In genomic region chr17:37092701-37093100, GRCh38 we compare ENCODE assay signal across 20 cellular contexts.
A peak's percentile ranks its signal among the peaks of the same experiment; 100 is the strongest.
DNase-seq lines count a peak whose midpoint lies in the region; ATAC-seq and TF ChIP-seq lines count a peak whose summit lies in the region.
"Had no signal": no experiment of that assay in that cellular context is flagged by ENCODE, and none has a peak within 500 bp of the region (broad histone marks: within the 10 kb centered on the region; RNA-seq: fewer than 3 reads in every experiment).

No MANE protein-coding gene starts in this region.

- peaks cover 17% of the 10 kb centered on the region for H3K36me3 ChIP-seq in CD4-positive, alpha-beta memory T cell (ENCODE audit: insufficient read depth, low read length)
- H3K36me3 ChIP-seq in Peyer's patch (peaks cover 0 to 26% (median 0%) of the 10 kb centered on the region in 3 donors), endodermal cell (ENCODE audit: control insufficient read depth, insufficient read depth, low read length) (peaks cover 48% of the 10 kb centered on the region), mucosa of rectum (ENCODE audit: control insufficient read depth in 2 of 2, insufficient read depth in 2 of 2, low read length in 2 of 2) (peaks cover 28 to 33% of the 10 kb centered on the region in 2 donors)

- H3K4me3 Mint-ChIP-seq in CD4-positive, alpha-beta memory T cell, result peak overlapping the region in 1 of 8 donors; percentile 12
- H3K4me3 Mint-ChIP-seq in endodermal cell, result no peak overlapping the region
- H3K4me3 Mint-ChIP-seq: CD14-positive monocyte had no signal

- no peaks in the 10 kb centered on the region for H3K9me3 Mint-ChIP-seq in CD4-positive, alpha-beta memory T cell
- H3K9me3 Mint-ChIP-seq in endodermal cell, result no peaks in the 10 kb centered on the region
- H3K9me3 Mint-ChIP-seq: CD14-positive monocyte had no signal

- TF ChIP-seq POLR2A in Peyer's patch (IDR thresholded peaks at IDR 0.05), result no peak

- intact Hi-C loops in CD4-positive, alpha-beta memory T cell (cut with micrococcal nuclease), result no loop called here
- intact Hi-C loops in left ventricle myocardium superior (cut with micrococcal nuclease), result no loop called here

- no peak overlapping the region for H3K9ac ChIP-seq in endodermal cell (ENCODE audit: extremely low read depth, low read length, poor library complexity, severe bottlenecking)
- no peak overlapping the region for H3K9ac ChIP-seq in mucosa of rectum (ENCODE audit: low read depth in 1 of 2, low read length in 2 of 2)

- peaks cover 39% of the 10 kb centered on the region for H3K4me1 ChIP-seq in CD4-positive, alpha-beta memory T cell (ENCODE audit: insufficient read depth, low read length)
- H3K4me1 ChIP-seq in Peyer's patch (peaks cover 0 to 11% (median 3%) of the 10 kb centered on the region in 4 donors), endodermal cell (ENCODE audit: control insufficient read depth, insufficient read depth, low read length) (peaks cover 8% of the 10 kb centered on the region), mucosa of rectum (ENCODE audit: control insufficient read depth in 2 of 2, insufficient read depth in 2 of 2, low read length in 2 of 2) (peaks cover 17 to 20% of the 10 kb centered on the region in 2 donors)

- no peaks in the 10 kb centered on the region for H3K27me3 ChIP-seq in CD4-positive, alpha-beta memory T cell (ENCODE audit: insufficient read depth, low read length)
- H3K27me3 ChIP-seq in Peyer's patch, result no peaks in the 10 kb centered on the region
- no peaks in the 10 kb centered on the region for H3K27me3 ChIP-seq in endodermal cell (ENCODE audit: control insufficient read depth, insufficient read depth, low read length, poor library complexity, severe bottlenecking)
- no peaks in the 10 kb centered on the region for H3K27me3 ChIP-seq in mucosa of rectum (ENCODE audit: control insufficient read depth in 2 of 2, insufficient read depth in 2 of 2, low read length in 2 of 2)

- POLR2A ChIA-PET in CD4-positive, alpha-beta memory T cell (lab: Charles Lee; ENCODE audit: partially characterized antibody), result interaction anchor here (1.6 kb wide), 1 partner anchor 143 kb away, joined by 3 read pairs; no protein-coding TSS in a partner anchor

- no peak for DNase-seq in CD4-positive, alpha-beta memory T cell
- DNase-seq in Peyer's patch (no peak), endodermal cell (peak; percentile 36), UCSD-AML1 (lab: John Stamatoyannopoulos, UW; ENCODE audit: unreplicated experiment) (no peak), left ventricle myocardium superior (no peak), activated T-cell treated with anti-CD3 and anti-CD28 coated beads for 4 hours (no peak)
- DNase-seq: Caco-2, GF-D8, GOT3, MM.1S, NCI-H1092, NCI-H1436 treated with DMSO at 0.1 percent for 48 hours, NCI-H2029, NCI-H774, RPMI8226, SIG-M5 had no signal

- peaks cover 35 to 71% (median 39%) of the 10 kb centered on the region in 4 donors for H3K4me1 Mint-ChIP-seq in CD4-positive, alpha-beta memory T cell
- peaks cover 37% of the 10 kb centered on the region for H3K4me1 Mint-ChIP-seq in endodermal cell

- H3K27ac ChIP-seq in CD4-positive, alpha-beta memory T cell (ENCODE audit: low read depth, low read length), result no peak overlapping the region
- H3K27ac ChIP-seq in Peyer's patch, result peak overlapping the region in 3 of 4 donors; percentile 34 to 92 (median 70)
- no peak overlapping the region for H3K27ac ChIP-seq in endodermal cell (ENCODE audit: low read depth, low read length)
- H3K27ac ChIP-seq in mucosa of rectum (ENCODE audit: low read depth in 2 of 2, low read length in 2 of 2), result peak overlapping the region; percentile 49 to 66

- no peaks in the 10 kb centered on the region for H3K27me3 Mint-ChIP-seq in CD4-positive, alpha-beta memory T cell
- H3K27me3 Mint-ChIP-seq in endodermal cell (ENCODE audit: insufficient read depth), result no peaks in the 10 kb centered on the region

- peak overlapping the region in 6 of 7 donors; percentile 42 to 95 (median 64) for H3K27ac Mint-ChIP-seq in CD4-positive, alpha-beta memory T cell
- H3K27ac Mint-ChIP-seq in endodermal cell, result no peak overlapping the region
- H3K27ac Mint-ChIP-seq: CD14-positive monocyte had no signal

- TF ChIP-seq CTCF in Peyer's patch (IDR thresholded peaks at IDR 0.05) (no peak), endodermal cell (conservative IDR thresholded peaks at IDR 0.05) (no peak)

- CTCF ChIA-PET in CD4-positive, alpha-beta memory T cell (lab: Charles Lee; ENCODE audit: partially characterized antibody), result no interaction called here

- H3K4me3 ChIP-seq in CD4-positive, alpha-beta memory T cell (ENCODE audit: low read length in 2 of 2), result no peak overlapping the region
- H3K4me3 ChIP-seq in Peyer's patch (no peak overlapping the region), endodermal cell (ENCODE audit: low read length) (no peak overlapping the region), mucosa of rectum (ENCODE audit: low read length in 2 of 2) (no peak overlapping the region)

- H3K36me3 Mint-ChIP-seq in CD4-positive, alpha-beta memory T cell, result peaks cover 31 to 42% of the 10 kb centered on the region in 2 donors
- peaks cover 57% of the 10 kb centered on the region for H3K36me3 Mint-ChIP-seq in endodermal cell (ENCODE audit: low read depth)

- ATAC-seq in left ventricle myocardium superior (no peak), GM18511 (IDR thresholded peaks at IDR 0.05; ENCODE audit: unreplicated experiment) (no peak)
- ATAC-seq: SK-N-SH treated with all-trans-retinoic acid at 6 μM for 48 hours had no signal

- H3K9me3 ChIP-seq in CD4-positive, alpha-beta memory T cell (ENCODE audit: control insufficient read depth in 1 of 2, low read length in 2 of 2), result no peaks in the 10 kb centered on the region
- H3K9me3 ChIP-seq in Peyer's patch (no peaks in the 10 kb centered on the region), endodermal cell (ENCODE audit: control insufficient read depth, low read length) (no peaks in the 10 kb centered on the region), mucosa of rectum (ENCODE audit: control insufficient read depth in 2 of 2, low read length in 2 of 2) (no peaks in the 10 kb centered on the region)
- H3K9me3 ChIP-seq: Caco-2 had no signal

Comparison
In these comparisons a context has a peak if more than half of its experiments do, and no peak if none do; other contexts are left out.
1. H3K27ac ChIP-seq: peak in Peyer's patch (3 of 4) and mucosa of rectum (2 of 2); none in CD4-positive, alpha-beta memory T cell (single experiment) and endodermal cell (single experiment).